Comparison of ENCODE assay signal across 1 cellular context in genomic region chr1:223886516-223886921, GRCh38.
TF ChIP-seq lines count a peak whose summit lies in the region.

No MANE protein-coding gene starts in this region.

TF ChIP-seq in HepG2, 621 proteins besides CTCF, POLR2A, EP300 and RAD21 (continued from another document and continues in another):
- no peak for TF ChIP-seq ZBTB4 (CRISPR knock-in tag; IDR thresholded peaks at IDR 0.05; ENCODE audit: borderline replicate concordance)
- TF ChIP-seq ZKSCAN8 (CRISPR knock-in tag; IDR thresholded peaks at IDR 0.05; ENCODE audit: borderline replicate concordance): 0 out of 2 replicates have a peak, but pooled peaks have one; percentile 48
- TF ChIP-seq KMT2A (CRISPR knock-in tag; IDR thresholded peaks at IDR 0.05): no peak
- TF ChIP-seq MTA3 (CRISPR knock-in tag; IDR thresholded peaks at IDR 0.05): no peak
- TF ChIP-seq NFYB (CRISPR knock-in tag; IDR thresholded peaks at IDR 0.05): no peak
- peak; percentile 29 for TF ChIP-seq TEAD3 (CRISPR knock-in tag; optimal IDR thresholded peaks at IDR 0.05; ENCODE audit: borderline replicate concordance)
- TF ChIP-seq DMAP1 (CRISPR knock-in tag; IDR thresholded peaks at IDR 0.05): no peak
- no peak for TF ChIP-seq ZBTB2 (CRISPR knock-in tag; IDR thresholded peaks at IDR 0.05; ENCODE audit: low read depth)
- no peak for TF ChIP-seq TMF1 (CRISPR knock-in tag; IDR thresholded peaks at IDR 0.05; ENCODE audit: low read depth)
- TF ChIP-seq, protein P1, sequence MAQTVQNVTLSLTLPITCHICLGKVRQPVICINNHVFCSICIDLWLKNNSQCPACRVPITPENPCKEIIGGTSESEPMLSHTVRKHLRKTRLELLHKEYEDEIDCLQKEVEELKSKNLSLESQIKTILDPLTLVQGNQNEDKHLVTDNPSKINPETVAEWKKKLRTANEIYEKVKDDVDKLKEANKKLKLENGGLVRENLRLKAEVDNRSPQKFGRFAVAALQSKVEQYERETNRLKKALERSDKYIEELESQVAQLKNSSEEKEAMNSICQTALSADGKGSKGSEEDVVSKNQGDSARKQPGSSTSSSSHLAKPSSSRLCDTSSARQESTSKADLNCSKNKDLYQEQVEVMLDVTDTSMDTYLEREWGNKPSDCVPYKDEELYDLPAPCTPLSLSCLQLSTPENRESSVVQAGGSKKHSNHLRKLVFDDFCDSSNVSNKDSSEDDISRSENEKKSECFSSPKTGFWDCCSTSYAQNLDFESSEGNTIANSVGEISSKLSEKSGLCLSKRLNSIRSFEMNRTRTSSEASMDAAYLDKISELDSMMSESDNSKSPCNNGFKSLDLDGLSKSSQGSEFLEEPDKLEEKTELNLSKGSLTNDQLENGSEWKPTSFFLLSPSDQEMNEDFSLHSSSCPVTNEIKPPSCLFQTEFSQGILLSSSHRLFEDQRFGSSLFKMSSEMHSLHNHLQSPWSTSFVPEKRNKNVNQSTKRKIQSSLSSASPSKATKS (CRISPR knock-in tag; IDR thresholded peaks at IDR 0.05): no peak
- no peak for TF ChIP-seq SOX13 (IDR thresholded peaks at IDR 0.05)
- peak in 1 of 2 experiments; percentile 71; a peak in 2 of 4 replicates for TF ChIP-seq SOX13 (CRISPR knock-in tag; conservative IDR thresholded peaks at IDR 0.05 in 1 of 2, IDR thresholded peaks at IDR 0.05 in 1 of 2)
- TF ChIP-seq PCBP2 (optimal IDR thresholded peaks at IDR 0.05; ENCODE audit: low read depth, low read length, poor library complexity, severe bottlenecking): no peak
- TF ChIP-seq RBM39 (IDR thresholded peaks at IDR 0.05; ENCODE audit: low read depth, low read length, poor library complexity, severe bottlenecking): no peak
- TF ChIP-seq FOXA1 (IDR thresholded peaks at IDR 0.05): 0 out of 2 replicates have a peak, but pooled peaks have one; percentile 27
- TF ChIP-seq FOXA1 (CRISPR knock-in tag; IDR thresholded peaks at IDR 0.05): peak; percentile 84
- TF ChIP-seq ZGPAT (CRISPR knock-in tag; IDR thresholded peaks at IDR 0.05): peak; percentile 71
- no peak for TF ChIP-seq FUBP1 (CRISPR knock-in tag; IDR thresholded peaks at IDR 0.05; ENCODE audit: borderline replicate concordance)
- TF ChIP-seq FOXJ3 (CRISPR knock-in tag; IDR thresholded peaks at IDR 0.05; ENCODE audit: borderline replicate concordance): 0 out of 2 replicates have a peak, but pooled peaks have one; percentile 25
- TF ChIP-seq ZNF775 (CRISPR knock-in tag; IDR thresholded peaks at IDR 0.05; ENCODE audit: borderline replicate concordance): no peak
- no peak; the same call in 1 of the 2 replicates for TF ChIP-seq ZNF816 (CRISPR knock-in tag; IDR thresholded peaks at IDR 0.05; ENCODE audit: borderline replicate concordance)
- TF ChIP-seq MEIS1 (CRISPR knock-in tag; IDR thresholded peaks at IDR 0.05; ENCODE audit: borderline replicate concordance): no peak
- no peak for TF ChIP-seq ZNF484 (CRISPR knock-in tag; IDR thresholded peaks at IDR 0.05; ENCODE audit: borderline replicate concordance, low read depth)
- no peak for TF ChIP-seq GTF2F1 (IDR thresholded peaks at IDR 0.05; ENCODE audit: low read length)
- no peak for TF ChIP-seq MYNN (CRISPR knock-in tag; IDR thresholded peaks at IDR 0.05; ENCODE audit: low read depth)
- TF ChIP-seq DR1 (CRISPR knock-in tag; IDR thresholded peaks at IDR 0.05): no peak
- TF ChIP-seq ZNF282 (IDR thresholded peaks at IDR 0.05; ENCODE audit: partially characterized antibody): no peak
- TF ChIP-seq, protein P2, sequence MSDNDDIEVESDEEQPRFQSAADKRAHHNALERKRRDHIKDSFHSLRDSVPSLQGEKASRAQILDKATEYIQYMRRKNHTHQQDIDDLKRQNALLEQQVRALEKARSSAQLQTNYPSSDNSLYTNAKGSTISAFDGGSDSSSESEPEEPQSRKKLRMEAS (IDR thresholded peaks at IDR 0.05): peak; percentile 50; the same call in 1 of the 2 replicates
- TF ChIP-seq ZNF260 (CRISPR knock-in tag; IDR thresholded peaks at IDR 0.05; ENCODE audit: borderline replicate concordance, low read depth): no peak
- TF ChIP-seq ZNF761 (CRISPR knock-in tag; conservative IDR thresholded peaks at IDR 0.05): no peak
- TF ChIP-seq KAT7 (CRISPR knock-in tag; IDR thresholded peaks at IDR 0.05; ENCODE audit: borderline replicate concordance): no peak
- TF ChIP-seq ZBTB25 (CRISPR knock-in tag; IDR thresholded peaks at IDR 0.05): no peak
- TF ChIP-seq ZNF326 (CRISPR knock-in tag; IDR thresholded peaks at IDR 0.05; ENCODE audit: borderline replicate concordance): no peak
- no peak for TF ChIP-seq TAF1 (CRISPR knock-in tag; IDR thresholded peaks at IDR 0.05)
- peak; percentile 70 for TF ChIP-seq BHLHE40 (IDR thresholded peaks at IDR 0.05; ENCODE audit: low read length)
- TF ChIP-seq, protein P3, sequence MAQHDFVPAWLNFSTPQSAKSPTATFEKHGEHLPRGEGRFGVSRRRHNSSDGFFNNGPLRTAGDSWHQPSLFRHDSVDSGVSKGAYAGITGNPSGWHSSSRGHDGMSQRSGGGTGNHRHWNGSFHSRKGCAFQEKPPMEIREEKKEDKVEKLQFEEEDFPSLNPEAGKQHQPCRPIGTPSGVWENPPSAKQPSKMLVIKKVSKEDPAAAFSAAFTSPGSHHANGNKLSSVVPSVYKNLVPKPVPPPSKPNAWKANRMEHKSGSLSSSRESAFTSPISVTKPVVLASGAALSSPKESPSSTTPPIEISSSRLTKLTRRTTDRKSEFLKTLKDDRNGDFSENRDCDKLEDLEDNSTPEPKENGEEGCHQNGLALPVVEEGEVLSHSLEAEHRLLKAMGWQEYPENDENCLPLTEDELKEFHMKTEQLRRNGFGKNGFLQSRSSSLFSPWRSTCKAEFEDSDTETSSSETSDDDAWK (CRISPR knock-in tag; IDR thresholded peaks at IDR 0.05): no peak
- TF ChIP-seq NR2F2 (IDR thresholded peaks at IDR 0.05; ENCODE audit: borderline replicate concordance, low read depth): peak; percentile 86
- peak; percentile 57; the same call in 1 of the 2 replicates for TF ChIP-seq ZNF24 (IDR thresholded peaks at IDR 0.05)
- TF ChIP-seq ZKSCAN5 (CRISPR knock-in tag; IDR thresholded peaks at IDR 0.05): no peak
- no peak; the same call in 1 of the 2 replicates for TF ChIP-seq ZNF333 (CRISPR knock-in tag; IDR thresholded peaks at IDR 0.05; ENCODE audit: borderline replicate concordance)
- TF ChIP-seq TP53 (CRISPR knock-in tag; conservative IDR thresholded peaks at IDR 0.05): no peak
- peak; percentile 66 for TF ChIP-seq SAP130 (CRISPR knock-in tag; IDR thresholded peaks at IDR 0.05; ENCODE audit: low read depth)
- TF ChIP-seq, protein P4, sequence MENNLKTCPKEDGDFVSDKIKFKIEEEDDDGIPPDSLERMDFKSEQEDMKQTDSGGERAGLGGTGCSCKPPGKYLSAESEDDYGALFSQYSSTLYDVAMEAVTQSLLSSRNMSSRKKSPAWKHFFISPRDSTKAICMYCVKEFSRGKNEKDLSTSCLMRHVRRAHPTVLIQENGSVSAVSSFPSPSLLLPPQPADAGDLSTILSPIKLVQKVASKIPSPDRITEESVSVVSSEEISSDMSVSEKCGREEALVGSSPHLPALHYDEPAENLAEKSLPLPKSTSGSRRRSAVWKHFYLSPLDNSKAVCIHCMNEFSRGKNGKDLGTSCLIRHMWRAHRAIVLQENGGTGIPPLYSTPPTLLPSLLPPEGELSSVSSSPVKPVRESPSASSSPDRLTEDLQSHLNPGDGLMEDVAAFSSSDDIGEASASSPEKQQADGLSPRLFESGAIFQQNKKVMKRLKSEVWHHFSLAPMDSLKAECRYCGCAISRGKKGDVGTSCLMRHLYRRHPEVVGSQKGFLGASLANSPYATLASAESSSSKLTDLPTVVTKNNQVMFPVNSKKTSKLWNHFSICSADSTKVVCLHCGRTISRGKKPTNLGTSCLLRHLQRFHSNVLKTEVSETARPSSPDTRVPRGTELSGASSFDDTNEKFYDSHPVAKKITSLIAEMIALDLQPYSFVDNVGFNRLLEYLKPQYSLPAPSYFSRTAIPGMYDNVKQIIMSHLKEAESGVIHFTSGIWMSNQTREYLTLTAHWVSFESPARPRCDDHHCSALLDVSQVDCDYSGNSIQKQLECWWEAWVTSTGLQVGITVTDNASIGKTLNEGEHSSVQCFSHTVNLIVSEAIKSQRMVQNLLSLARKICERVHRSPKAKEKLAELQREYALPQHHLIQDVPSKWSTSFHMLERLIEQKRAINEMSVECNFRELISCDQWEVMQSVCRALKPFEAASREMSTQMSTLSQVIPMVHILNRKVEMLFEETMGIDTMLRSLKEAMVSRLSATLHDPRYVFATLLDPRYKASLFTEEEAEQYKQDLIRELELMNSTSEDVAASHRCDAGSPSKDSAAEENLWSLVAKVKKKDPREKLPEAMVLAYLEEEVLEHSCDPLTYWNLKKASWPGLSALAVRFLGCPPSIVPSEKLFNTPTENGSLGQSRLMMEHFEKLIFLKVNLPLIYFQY (CRISPR knock-in tag; IDR thresholded peaks at IDR 0.05; ENCODE audit: borderline replicate concordance): peak; percentile 35; the same call in 1 of the 2 replicates
